Comparison of ENCODE assay signal across 1 cellular context in the genomic region with DNA sequence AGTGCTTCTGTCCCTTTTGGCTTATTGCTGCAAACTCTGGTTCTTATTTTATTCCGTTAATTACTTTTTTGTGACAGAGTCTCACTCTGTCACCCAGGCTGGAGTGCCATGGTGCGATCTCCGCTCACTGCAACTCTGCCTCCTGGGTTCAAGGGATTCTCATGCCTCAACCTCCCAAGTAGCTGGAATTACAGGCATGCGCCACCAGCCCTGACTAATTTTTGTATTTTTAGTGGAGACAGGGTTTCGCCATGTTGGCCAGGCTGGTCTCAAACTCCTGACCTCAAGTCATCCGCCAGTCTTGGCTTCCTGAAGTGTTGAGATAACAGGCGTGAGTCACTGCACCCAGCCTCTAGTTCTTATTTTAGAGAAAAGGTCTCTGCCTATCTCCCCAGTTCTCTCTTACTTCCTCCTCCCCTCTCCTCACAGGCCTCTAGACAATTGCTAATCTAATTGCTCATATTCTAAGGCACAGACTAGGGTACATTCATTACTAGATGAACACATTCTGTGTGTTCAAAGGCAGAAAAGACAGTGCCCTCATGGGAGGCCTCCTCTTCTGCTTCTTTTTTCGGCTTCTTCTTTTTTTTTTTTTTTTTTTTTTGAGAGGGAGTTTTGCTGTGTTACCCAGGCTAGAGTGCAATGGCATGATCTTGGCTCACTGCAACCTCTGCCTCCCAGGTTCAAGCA.
A peak's percentile ranks its signal among the peaks of the same experiment; 100 is the strongest.
TF ChIP-seq lines count a peak whose summit lies in the region.

No MANE protein-coding gene starts in this region.

TF ChIP-seq in K562, 482 proteins besides CTCF, POLR2A, EP300 and RAD21 (continued from another document and continues in another):
- TF ChIP-seq, protein P1, sequence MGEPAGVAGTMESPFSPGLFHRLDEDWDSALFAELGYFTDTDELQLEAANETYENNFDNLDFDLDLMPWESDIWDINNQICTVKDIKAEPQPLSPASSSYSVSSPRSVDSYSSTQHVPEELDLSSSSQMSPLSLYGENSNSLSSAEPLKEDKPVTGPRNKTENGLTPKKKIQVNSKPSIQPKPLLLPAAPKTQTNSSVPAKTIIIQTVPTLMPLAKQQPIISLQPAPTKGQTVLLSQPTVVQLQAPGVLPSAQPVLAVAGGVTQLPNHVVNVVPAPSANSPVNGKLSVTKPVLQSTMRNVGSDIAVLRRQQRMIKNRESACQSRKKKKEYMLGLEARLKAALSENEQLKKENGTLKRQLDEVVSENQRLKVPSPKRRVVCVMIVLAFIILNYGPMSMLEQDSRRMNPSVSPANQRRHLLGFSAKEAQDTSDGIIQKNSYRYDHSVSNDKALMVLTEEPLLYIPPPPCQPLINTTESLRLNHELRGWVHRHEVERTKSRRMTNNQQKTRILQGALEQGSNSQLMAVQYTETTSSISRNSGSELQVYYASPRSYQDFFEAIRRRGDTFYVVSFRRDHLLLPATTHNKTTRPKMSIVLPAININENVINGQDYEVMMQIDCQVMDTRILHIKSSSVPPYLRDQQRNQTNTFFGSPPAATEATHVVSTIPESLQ (CRISPR knock-in tag; IDR thresholded peaks at IDR 0.05), result no peak
- no peak for TF ChIP-seq YBX1 (IDR thresholded peaks at IDR 0.05)
- TF ChIP-seq FOXA3 (CRISPR knock-in tag; conservative IDR thresholded peaks at IDR 0.05 in 1 of 2, IDR thresholded peaks at IDR 0.05 in 1 of 2), result no peak
- TF ChIP-seq EP400 (IDR thresholded peaks at IDR 0.05), result peak; percentile 53
- peak; percentile 91 for TF ChIP-seq JUN (IDR thresholded peaks at IDR 0.05; ENCODE audit: borderline replicate concordance, low read depth, low read length)
- TF ChIP-seq JUN (CRISPR knock-in tag; IDR thresholded peaks at IDR 0.05; ENCODE audit: borderline replicate concordance), result peak; percentile 48; the same call in 1 of the 2 replicates
- TF ChIP-seq, protein P2, sequence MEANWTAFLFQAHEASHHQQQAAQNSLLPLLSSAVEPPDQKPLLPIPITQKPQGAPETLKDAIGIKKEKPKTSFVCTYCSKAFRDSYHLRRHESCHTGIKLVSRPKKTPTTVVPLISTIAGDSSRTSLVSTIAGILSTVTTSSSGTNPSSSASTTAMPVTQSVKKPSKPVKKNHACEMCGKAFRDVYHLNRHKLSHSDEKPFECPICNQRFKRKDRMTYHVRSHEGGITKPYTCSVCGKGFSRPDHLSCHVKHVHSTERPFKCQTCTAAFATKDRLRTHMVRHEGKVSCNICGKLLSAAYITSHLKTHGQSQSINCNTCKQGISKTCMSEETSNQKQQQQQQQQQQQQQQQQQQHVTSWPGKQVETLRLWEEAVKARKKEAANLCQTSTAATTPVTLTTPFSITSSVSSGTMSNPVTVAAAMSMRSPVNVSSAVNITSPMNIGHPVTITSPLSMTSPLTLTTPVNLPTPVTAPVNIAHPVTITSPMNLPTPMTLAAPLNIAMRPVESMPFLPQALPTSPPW (CRISPR knock-in tag; IDR thresholded peaks at IDR 0.05), result peak; percentile 65
- TF ChIP-seq, protein P3, sequence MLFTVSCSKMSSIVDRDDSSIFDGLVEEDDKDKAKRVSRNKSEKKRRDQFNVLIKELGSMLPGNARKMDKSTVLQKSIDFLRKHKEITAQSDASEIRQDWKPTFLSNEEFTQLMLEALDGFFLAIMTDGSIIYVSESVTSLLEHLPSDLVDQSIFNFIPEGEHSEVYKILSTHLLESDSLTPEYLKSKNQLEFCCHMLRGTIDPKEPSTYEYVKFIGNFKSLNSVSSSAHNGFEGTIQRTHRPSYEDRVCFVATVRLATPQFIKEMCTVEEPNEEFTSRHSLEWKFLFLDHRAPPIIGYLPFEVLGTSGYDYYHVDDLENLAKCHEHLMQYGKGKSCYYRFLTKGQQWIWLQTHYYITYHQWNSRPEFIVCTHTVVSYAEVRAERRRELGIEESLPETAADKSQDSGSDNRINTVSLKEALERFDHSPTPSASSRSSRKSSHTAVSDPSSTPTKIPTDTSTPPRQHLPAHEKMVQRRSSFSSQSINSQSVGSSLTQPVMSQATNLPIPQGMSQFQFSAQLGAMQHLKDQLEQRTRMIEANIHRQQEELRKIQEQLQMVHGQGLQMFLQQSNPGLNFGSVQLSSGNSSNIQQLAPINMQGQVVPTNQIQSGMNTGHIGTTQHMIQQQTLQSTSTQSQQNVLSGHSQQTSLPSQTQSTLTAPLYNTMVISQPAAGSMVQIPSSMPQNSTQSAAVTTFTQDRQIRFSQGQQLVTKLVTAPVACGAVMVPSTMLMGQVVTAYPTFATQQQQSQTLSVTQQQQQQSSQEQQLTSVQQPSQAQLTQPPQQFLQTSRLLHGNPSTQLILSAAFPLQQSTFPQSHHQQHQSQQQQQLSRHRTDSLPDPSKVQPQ (CRISPR knock-in tag; IDR thresholded peaks at IDR 0.05; ENCODE audit: borderline replicate concordance), result no peak
- peak; percentile 36 to 57; a peak in 1 of 4 replicates for TF ChIP-seq TRIM24 (IDR thresholded peaks at IDR 0.05)
- TF ChIP-seq SMC3 (conservative IDR thresholded peaks at IDR 0.05; ENCODE audit: insufficient read depth, low read depth, low read length), result no peak
- TF ChIP-seq SMAD2 (IDR thresholded peaks at IDR 0.05; ENCODE audit: low read depth, low read length), result no peak
- peak; percentile 15; the same call in 1 of the 2 replicates for TF ChIP-seq TRIM28 (IDR thresholded peaks at IDR 0.05)
- TF ChIP-seq ZNF778 (CRISPR knock-in tag; IDR thresholded peaks at IDR 0.05), result no peak
- no peak for TF ChIP-seq ILK (tag; IDR thresholded peaks at IDR 0.05; ENCODE audit: borderline replicate concordance, low read depth)
- no peak for TF ChIP-seq TGIF2 (CRISPR knock-in tag; IDR thresholded peaks at IDR 0.05)
- no peak for TF ChIP-seq ZNF75A (CRISPR knock-in tag; IDR thresholded peaks at IDR 0.05)
- TF ChIP-seq RBBP5 (IDR thresholded peaks at IDR 0.05; ENCODE audit: borderline replicate concordance, insufficient read depth, low read length, poor library complexity, severe bottlenecking), result peak; percentile 44
- peak; percentile 64 for TF ChIP-seq L3MBTL2 (IDR thresholded peaks at IDR 0.05)
- peak; percentile 44; the same call in 1 of the 2 replicates for TF ChIP-seq ZNF253 (CRISPR knock-in tag; conservative IDR thresholded peaks at IDR 0.05)
- peak; percentile 12; the same call in 1 of the 2 replicates for TF ChIP-seq GABPB1 (CRISPR knock-in tag; IDR thresholded peaks at IDR 0.05)
- peak; percentile 42; the same call in 1 of the 2 replicates for TF ChIP-seq ZNF384 (IDR thresholded peaks at IDR 0.05; ENCODE audit: low read depth, low read length)
- TF ChIP-seq, protein P4, sequence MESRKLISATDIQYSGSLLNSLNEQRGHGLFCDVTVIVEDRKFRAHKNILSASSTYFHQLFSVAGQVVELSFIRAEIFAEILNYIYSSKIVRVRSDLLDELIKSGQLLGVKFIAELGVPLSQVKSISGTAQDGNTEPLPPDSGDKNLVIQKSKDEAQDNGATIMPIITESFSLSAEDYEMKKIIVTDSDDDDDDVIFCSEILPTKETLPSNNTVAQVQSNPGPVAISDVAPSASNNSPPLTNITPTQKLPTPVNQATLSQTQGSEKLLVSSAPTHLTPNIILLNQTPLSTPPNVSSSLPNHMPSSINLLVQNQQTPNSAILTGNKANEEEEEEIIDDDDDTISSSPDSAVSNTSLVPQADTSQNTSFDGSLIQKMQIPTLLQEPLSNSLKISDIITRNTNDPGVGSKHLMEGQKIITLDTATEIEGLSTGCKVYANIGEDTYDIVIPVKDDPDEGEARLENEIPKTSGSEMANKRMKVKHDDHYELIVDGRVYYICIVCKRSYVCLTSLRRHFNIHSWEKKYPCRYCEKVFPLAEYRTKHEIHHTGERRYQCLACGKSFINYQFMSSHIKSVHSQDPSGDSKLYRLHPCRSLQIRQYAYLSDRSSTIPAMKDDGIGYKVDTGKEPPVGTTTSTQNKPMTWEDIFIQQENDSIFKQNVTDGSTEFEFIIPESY (CRISPR knock-in tag; IDR thresholded peaks at IDR 0.05), result no peak
- TF ChIP-seq, protein P5, sequence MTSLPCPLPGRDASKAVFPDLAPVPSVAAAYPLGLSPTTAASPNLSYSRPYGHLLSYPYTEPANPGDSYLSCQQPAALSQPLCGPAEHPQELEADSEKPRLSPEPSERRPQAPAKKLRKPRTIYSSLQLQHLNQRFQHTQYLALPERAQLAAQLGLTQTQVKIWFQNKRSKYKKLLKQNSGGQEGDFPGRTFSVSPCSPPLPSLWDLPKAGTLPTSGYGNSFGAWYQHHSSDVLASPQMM (CRISPR knock-in tag; IDR thresholded peaks at IDR 0.05), result no peak
- peak; percentile 91 for TF ChIP-seq ETV1 (tag; conservative IDR thresholded peaks at IDR 0.05; ENCODE audit: low read depth)
- TF ChIP-seq SNIP1 (IDR thresholded peaks at IDR 0.05; ENCODE audit: low read depth), result no peak
- TF ChIP-seq NFATC3 (IDR thresholded peaks at IDR 0.05), result no peak
- TF ChIP-seq, protein P6, sequence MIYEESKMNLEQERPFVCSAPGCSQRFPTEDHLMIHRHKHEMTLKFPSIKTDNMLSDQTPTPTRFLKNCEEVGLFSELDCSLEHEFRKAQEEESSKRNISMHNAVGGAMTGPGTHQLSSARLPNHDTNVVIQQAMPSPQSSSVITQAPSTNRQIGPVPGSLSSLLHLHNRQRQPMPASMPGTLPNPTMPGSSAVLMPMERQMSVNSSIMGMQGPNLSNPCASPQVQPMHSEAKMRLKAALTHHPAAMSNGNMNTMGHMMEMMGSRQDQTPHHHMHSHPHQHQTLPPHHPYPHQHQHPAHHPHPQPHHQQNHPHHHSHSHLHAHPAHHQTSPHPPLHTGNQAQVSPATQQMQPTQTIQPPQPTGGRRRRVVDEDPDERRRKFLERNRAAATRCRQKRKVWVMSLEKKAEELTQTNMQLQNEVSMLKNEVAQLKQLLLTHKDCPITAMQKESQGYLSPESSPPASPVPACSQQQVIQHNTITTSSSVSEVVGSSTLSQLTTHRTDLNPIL (CRISPR knock-in tag; IDR thresholded peaks at IDR 0.05), result no peak
- TF ChIP-seq, protein P7, sequence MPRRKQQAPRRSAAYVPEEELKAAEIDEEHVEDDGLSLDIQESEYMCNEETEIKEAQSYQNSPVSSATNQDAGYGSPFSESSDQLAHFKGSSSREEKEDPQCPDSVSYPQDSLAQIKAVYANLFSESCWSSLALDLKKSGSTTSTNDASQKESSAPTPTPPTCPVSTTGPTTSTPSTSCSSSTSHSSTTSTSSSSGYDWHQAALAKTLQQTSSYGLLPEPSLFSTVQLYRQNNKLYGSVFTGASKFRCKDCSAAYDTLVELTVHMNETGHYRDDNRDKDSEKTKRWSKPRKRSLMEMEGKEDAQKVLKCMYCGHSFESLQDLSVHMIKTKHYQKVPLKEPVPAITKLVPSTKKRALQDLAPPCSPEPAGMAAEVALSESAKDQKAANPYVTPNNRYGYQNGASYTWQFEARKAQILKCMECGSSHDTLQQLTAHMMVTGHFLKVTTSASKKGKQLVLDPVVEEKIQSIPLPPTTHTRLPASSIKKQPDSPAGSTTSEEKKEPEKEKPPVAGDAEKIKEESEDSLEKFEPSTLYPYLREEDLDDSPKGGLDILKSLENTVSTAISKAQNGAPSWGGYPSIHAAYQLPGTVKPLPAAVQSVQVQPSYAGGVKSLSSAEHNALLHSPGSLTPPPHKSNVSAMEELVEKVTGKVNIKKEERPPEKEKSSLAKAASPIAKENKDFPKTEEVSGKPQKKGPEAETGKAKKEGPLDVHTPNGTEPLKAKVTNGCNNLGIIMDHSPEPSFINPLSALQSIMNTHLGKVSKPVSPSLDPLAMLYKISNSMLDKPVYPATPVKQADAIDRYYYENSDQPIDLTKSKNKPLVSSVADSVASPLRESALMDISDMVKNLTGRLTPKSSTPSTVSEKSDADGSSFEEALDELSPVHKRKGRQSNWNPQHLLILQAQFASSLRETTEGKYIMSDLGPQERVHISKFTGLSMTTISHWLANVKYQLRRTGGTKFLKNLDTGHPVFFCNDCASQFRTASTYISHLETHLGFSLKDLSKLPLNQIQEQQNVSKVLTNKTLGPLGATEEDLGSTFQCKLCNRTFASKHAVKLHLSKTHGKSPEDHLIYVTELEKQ (CRISPR knock-in tag; IDR thresholded peaks at IDR 0.05), result no peak
- TF ChIP-seq PHB (CRISPR knock-in tag; IDR thresholded peaks at IDR 0.05), result no peak
- no peak for TF ChIP-seq ZNF224 (CRISPR knock-in tag; IDR thresholded peaks at IDR 0.05)
- no peak for TF ChIP-seq PHF8 (IDR thresholded peaks at IDR 0.05; ENCODE audit: borderline replicate concordance, low read length)
- no peak for TF ChIP-seq ZNF408 (CRISPR knock-in tag; IDR thresholded peaks at IDR 0.05; ENCODE audit: low read depth)
- TF ChIP-seq, protein P8, sequence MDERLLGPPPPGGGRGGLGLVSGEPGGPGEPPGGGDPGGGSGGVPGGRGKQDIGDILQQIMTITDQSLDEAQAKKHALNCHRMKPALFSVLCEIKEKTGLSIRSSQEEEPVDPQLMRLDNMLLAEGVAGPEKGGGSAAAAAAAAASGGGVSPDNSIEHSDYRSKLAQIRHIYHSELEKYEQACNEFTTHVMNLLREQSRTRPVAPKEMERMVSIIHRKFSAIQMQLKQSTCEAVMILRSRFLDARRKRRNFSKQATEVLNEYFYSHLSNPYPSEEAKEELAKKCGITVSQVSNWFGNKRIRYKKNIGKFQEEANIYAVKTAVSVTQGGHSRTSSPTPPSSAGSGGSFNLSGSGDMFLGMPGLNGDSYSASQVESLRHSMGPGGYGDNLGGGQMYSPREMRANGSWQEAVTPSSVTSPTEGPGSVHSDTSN (CRISPR knock-in tag; IDR thresholded peaks at IDR 0.05; ENCODE audit: low read depth), result no peak
- TF ChIP-seq, protein P8 (tag; conservative IDR thresholded peaks at IDR 0.05; ENCODE audit: low read depth), result peak; percentile 42
- TF ChIP-seq TAF7 (tag; IDR thresholded peaks at IDR 0.05), result no peak
- TF ChIP-seq TCF3 (CRISPR knock-in tag; IDR thresholded peaks at IDR 0.05), result peak; percentile 89
- TF ChIP-seq ZNF121 (CRISPR knock-in tag; conservative IDR thresholded peaks at IDR 0.05), result no peak
- TF ChIP-seq DACH1 (IDR thresholded peaks at IDR 0.05; ENCODE audit: partially characterized antibody), result peak; percentile 11
- no peak for TF ChIP-seq ZNF431 (CRISPR knock-in tag; IDR thresholded peaks at IDR 0.05)
- TF ChIP-seq ZNF12 (CRISPR knock-in tag; IDR thresholded peaks at IDR 0.05), result no peak
- no peak for TF ChIP-seq STAT5B (CRISPR knock-in tag; IDR thresholded peaks at IDR 0.05)
- TF ChIP-seq ZNF146 (CRISPR knock-in tag; IDR thresholded peaks at IDR 0.05; ENCODE audit: unreplicated experiment), result no peak
- no peak for TF ChIP-seq SRF (CRISPR knock-in tag; IDR thresholded peaks at IDR 0.05)
- no peak for TF ChIP-seq ATF1 (CRISPR knock-in tag; IDR thresholded peaks at IDR 0.05)
- peak; percentile 65 for TF ChIP-seq ATF1 (tag; IDR thresholded peaks at IDR 0.05)
- TF ChIP-seq, protein P9, sequence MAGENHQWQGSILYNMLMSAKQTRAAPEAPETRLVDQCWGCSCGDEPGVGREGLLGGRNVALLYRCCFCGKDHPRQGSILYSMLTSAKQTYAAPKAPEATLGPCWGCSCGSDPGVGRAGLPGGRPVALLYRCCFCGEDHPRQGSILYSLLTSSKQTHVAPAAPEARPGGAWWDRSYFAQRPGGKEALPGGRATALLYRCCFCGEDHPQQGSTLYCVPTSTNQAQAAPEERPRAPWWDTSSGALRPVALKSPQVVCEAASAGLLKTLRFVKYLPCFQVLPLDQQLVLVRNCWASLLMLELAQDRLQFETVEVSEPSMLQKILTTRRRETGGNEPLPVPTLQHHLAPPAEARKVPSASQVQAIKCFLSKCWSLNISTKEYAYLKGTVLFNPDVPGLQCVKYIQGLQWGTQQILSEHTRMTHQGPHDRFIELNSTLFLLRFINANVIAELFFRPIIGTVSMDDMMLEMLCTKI (IDR thresholded peaks at IDR 0.05; ENCODE audit: partially characterized antibody), result no peak
- TF ChIP-seq THRAP3 (IDR thresholded peaks at IDR 0.05; ENCODE audit: borderline replicate concordance), result no peak
- peak; percentile 54; the same call in 1 of the 2 replicates for TF ChIP-seq CC2D1A (IDR thresholded peaks at IDR 0.05)
